1 cellular context compared by ENCODE assay signal in the genomic region with DNA sequence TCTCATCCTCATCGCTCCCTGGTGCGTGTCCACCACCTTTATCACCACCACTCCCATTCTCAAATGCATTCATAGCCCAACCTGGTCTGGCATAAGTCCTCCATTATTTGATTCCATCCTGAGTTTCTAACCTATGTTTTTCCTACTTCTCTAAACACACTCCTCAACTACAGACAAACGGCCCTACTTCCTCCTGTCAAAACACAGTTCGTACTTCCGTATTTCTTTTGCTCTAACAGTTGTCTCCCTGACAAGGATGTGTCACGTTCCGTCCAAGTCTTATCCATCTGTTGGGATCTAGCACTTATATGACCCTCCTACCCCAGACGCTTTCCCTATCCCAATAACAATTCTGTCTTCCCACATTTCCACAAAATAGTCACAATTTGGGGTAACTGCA.
TF ChIP-seq lines count a peak whose summit lies in the region.

No MANE protein-coding gene starts in this region.

TF ChIP-seq in H1, 55 proteins besides CTCF, POLR2A, EP300 and RAD21 (continued from another document):
- TF ChIP-seq, protein P1, sequence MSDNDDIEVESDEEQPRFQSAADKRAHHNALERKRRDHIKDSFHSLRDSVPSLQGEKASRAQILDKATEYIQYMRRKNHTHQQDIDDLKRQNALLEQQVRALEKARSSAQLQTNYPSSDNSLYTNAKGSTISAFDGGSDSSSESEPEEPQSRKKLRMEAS (IDR thresholded peaks at IDR 0.05): no peak
- no peak for TF ChIP-seq PHF8 (conservative IDR thresholded peaks at IDR 0.05; ENCODE audit: low read depth, low read length)
- TF ChIP-seq RBBP5 (IDR thresholded peaks at IDR 0.05; ENCODE audit: borderline replicate concordance, low read depth, low read length): no peak
- TF ChIP-seq BACH1 (IDR thresholded peaks at IDR 0.05; ENCODE audit: low read length): no peak
- no peak for TF ChIP-seq KDM5A (IDR thresholded peaks at IDR 0.05; ENCODE audit: low read length)
- TF ChIP-seq KDM1A (IDR thresholded peaks at IDR 0.05; ENCODE audit: borderline replicate concordance, low read length): no peak
- TF ChIP-seq RXRA (IDR thresholded peaks at IDR 0.05; ENCODE audit: insufficient read depth, low read depth, low read length): no peak
- TF ChIP-seq JUND (IDR thresholded peaks at IDR 0.05; ENCODE audit: low read length): no peak
